12 cellular contexts compared by ENCODE assay signal in genomic region chr21:43923391-43923790, GRCh38. TPM values are rescaled to one million over a fixed set of nuclear protein-coding genes. Genes with fewer than 3 reads are reported as not detected.
DNase-seq lines count a peak whose midpoint lies in the region; ATAC-seq and TF ChIP-seq lines count a peak whose summit lies in the region.
"Had no signal": no experiment of that assay in that cellular context is flagged by ENCODE, and none has a peak within 500 bp of the region (broad histone marks: within the 10 kb centered on the region; RNA-seq: fewer than 3 reads in every experiment).

No MANE protein-coding gene starts in this region.

- H3K4me1 ChIP-seq in heart right ventricle (peaks cover 24 to 75% (median 55%) of the 10 kb centered on the region in 9 donors), foreskin keratinocyte (no peaks in the 10 kb centered on the region)
- H3K4me1 ChIP-seq: testis had no signal

- H3K36me3 ChIP-seq in heart right ventricle, result peaks cover 0 to 17% (median 0%) of the 10 kb centered on the region in 9 donors

- TF ChIP-seq CTCF in heart right ventricle (IDR thresholded peaks at IDR 0.05) (no peak), foreskin keratinocyte (conservative IDR thresholded peaks at IDR 0.05) (no peak)

- H3K27ac ChIP-seq in heart right ventricle (peak overlapping the region in 7 of 10 donors; percentile 44 to 60 (median 56)), foreskin keratinocyte (no peak overlapping the region)
- H3K27ac ChIP-seq: esophagus muscularis mucosa, testis had no signal

- H3K27ac Mint-ChIP-seq in activated CD8-positive, alpha-beta T cell treated with anti-CD3 and anti-CD28 coated beads, Interleukin-2, amount 10 ng/mL, durations not matched to agents 7 days and 5 days, result peak overlapping the region; percentile 54

- CTCF ChIA-PET in activated CD8-positive, alpha-beta T cell treated with anti-CD3 and anti-CD28 coated beads, Interleukin-2, amount 10 ng/mL, durations not matched to agents 7 days and 5 days (lab: Charles Lee), result interaction anchor here (1.4 kb wide), 1 partner anchor 15 kb away, joined by 5 read pairs; no protein-coding TSS in a partner anchor

- no peaks in the 10 kb centered on the region for H3K9me3 Mint-ChIP-seq in activated CD8-positive, alpha-beta T cell treated with anti-CD3 and anti-CD28 coated beads, Interleukin-2, amount 10 ng/mL, durations not matched to agents 7 days and 5 days (ENCODE audit: insufficient read depth)

- ATAC-seq in activated CD8-positive, alpha-beta T cell treated with anti-CD3 and anti-CD28 coated beads, Interleukin-2, amount 10 ng/mL, durations not matched to agents 7 days and 5 days, result no peak
- ATAC-seq in heart right ventricle (peak in 5 of 8 donors; percentile 7 to 39 (median 29)), foreskin keratinocyte (no peak)

- H3K36me3 Mint-ChIP-seq in activated CD8-positive, alpha-beta T cell treated with anti-CD3 and anti-CD28 coated beads, Interleukin-2, amount 10 ng/mL, durations not matched to agents 7 days and 5 days (ENCODE audit: low read depth), result peaks cover 16% of the 10 kb centered on the region

- intact Hi-C loops in heart right ventricle (cut with DNase I), result loop anchor here in 1 of 10 donors (10.0 kb wide), 1 partner anchor 49 kb away; no protein-coding TSS in a partner anchor

- no peaks in the 10 kb centered on the region for H3K27me3 Mint-ChIP-seq in activated CD8-positive, alpha-beta T cell treated with anti-CD3 and anti-CD28 coated beads, Interleukin-2, amount 10 ng/mL, durations not matched to agents 7 days and 5 days (ENCODE audit: low read depth)

- POLR2A ChIA-PET in activated CD8-positive, alpha-beta T cell treated with anti-CD3 and anti-CD28 coated beads, Interleukin-2, amount 10 ng/mL, durations not matched to agents 7 days and 5 days (lab: Charles Lee), result interaction anchor here (0.7 kb wide), 1 partner anchor 162 kb away, joined by 3 read pairs; no protein-coding TSS in a partner anchor

- no peak overlapping the region for H3K4me3 Mint-ChIP-seq in activated CD8-positive, alpha-beta T cell treated with anti-CD3 and anti-CD28 coated beads, Interleukin-2, amount 10 ng/mL, durations not matched to agents 7 days and 5 days

- 62 to 65% methylated on average over 8 of the region's 8 CpGs for WGBS in heart right ventricle, 2 donors

- H3K9me3 ChIP-seq in heart right ventricle, result no peaks in the 10 kb centered on the region
- H3K9me3 ChIP-seq: esophagus muscularis mucosa, testis had no signal

- no peak overlapping the region for H3K4me3 ChIP-seq in heart right ventricle
- H3K4me3 ChIP-seq: esophagus muscularis mucosa, testis had no signal

- DNase-seq in EL, result peak; percentile 10
- no peak for DNase-seq in activated CD8-positive, alpha-beta T cell treated with anti-CD3 and anti-CD28 coated beads, Interleukin-2, amount 10 ng/mL, durations not matched to agents 7 days and 5 days
- peak in 1 of 2 donors; percentile 35 for DNase-seq in heart right ventricle
- DNase-seq in putamen (ENCODE audit: low spot score), result peak; percentile 70
- DNase-seq in stimulated activated CD4-positive, alpha-beta T cell treated with anti-CD3 and anti-CD28 coated beads, Interleukin-4, amount 100 ng/mL, for 4 hours, result no peak
- no peak for DNase-seq in NCI-H524 treated with DMSO at 0.1 percent for 48 hours (lab: John Stamatoyannopoulos, UW)
- DNase-seq in LoVo (ENCODE audit: low spot score), result no peak
- DNase-seq in foreskin keratinocyte, result no peak
- DNase-seq: activated CD4-positive, alpha-beta T cell treated with anti-CD3 and anti-CD28 coated beads for 4 hours; NCI-H187 treated with DMSO at 0.1 percent for 48 hours; testis had no signal

- H3K4me1 Mint-ChIP-seq in activated CD8-positive, alpha-beta T cell treated with anti-CD3 and anti-CD28 coated beads, Interleukin-2, amount 10 ng/mL, durations not matched to agents 7 days and 5 days (ENCODE audit: low read depth), result peaks cover 51% of the 10 kb centered on the region

- H3K27me3 ChIP-seq in heart right ventricle, result no peaks in the 10 kb centered on the region
- no peaks in the 10 kb centered on the region for H3K27me3 ChIP-seq in foreskin keratinocyte
- H3K27me3 ChIP-seq: esophagus muscularis mucosa, testis had no signal

RNA-seq across cellular contexts. Expression of gene AGPAT3, which starts 58.4 kb away (rescaled TPM):
- total RNA-seq in activated CD8-positive, alpha-beta T cell treated with anti-CD3 and anti-CD28 coated beads, Interleukin-2, amount 10 ng/mL, durations not matched to agents 7 days and 5 days, result 10 to 100 TPM; 70.4 to 72.5 TPM
- total RNA-seq in heart right ventricle (100 to 1,000 TPM in 1 of 10 donors, 10 to 100 TPM in 9; 54.6 to 110 (median 66.5) TPM), foreskin keratinocyte (40.3 and 41.6 TPM in 2 replicates)
- polyA plus RNA-seq in heart right ventricle (10 to 100 TPM; 19.7 to 20.7 TPM), foreskin keratinocyte (18.6 and 21.0 TPM in 2 replicates)

Comparison
In these comparisons a context has a peak if more than half of its experiments do, and no peak if none do; other contexts are left out.
1. DNase-seq: peak in EL (single experiment) and putamen (single experiment); none in activated CD8-positive, alpha-beta T cell treated with anti-CD3 and anti-CD28 coated beads, Interleukin-2, amount 10 ng/mL, durations not matched to agents 7 days and 5 days (single experiment), stimulated activated CD4-positive, alpha-beta T cell treated with anti-CD3 and anti-CD28 coated beads, Interleukin-4, amount 100 ng/mL, for 4 hours (0 of 2), NCI-H524 treated with DMSO at 0.1 percent for 48 hours (single experiment), LoVo (single experiment) and foreskin keratinocyte (0 of 2).
2. ATAC-seq: peak in heart right ventricle (5 of 8); none in activated CD8-positive, alpha-beta T cell treated with anti-CD3 and anti-CD28 coated beads, Interleukin-2, amount 10 ng/mL, durations not matched to agents 7 days and 5 days (single experiment) and foreskin keratinocyte (single experiment).